Comparison of ENCODE assay signal across 21 cellular contexts in genomic region chr2:7017621-7018260, GRCh38.
DNase-seq lines count a peak whose midpoint lies in the region; ATAC-seq and TF ChIP-seq lines count a peak whose summit lies in the region.
"Had no signal": no experiment of that assay in that cellular context is flagged by ENCODE, and none has a peak within 500 bp of the region (broad histone marks: within the 10 kb centered on the region; RNA-seq: fewer than 3 reads in every experiment).

No MANE protein-coding gene starts in this region.

- H3K4me1 Mint-ChIP-seq in natural killer cell: peaks cover 15 to 17% of the 10 kb centered on the region in 2 donors

- H3K9me3 Mint-ChIP-seq in natural killer cell: no peaks in the 10 kb centered on the region
- H3K9me3 Mint-ChIP-seq: activated CD4-positive, alpha-beta memory T cell treated with anti-CD3 and anti-CD28 coated beads for 36 hours; stimulated activated effector memory CD8-positive, alpha-beta T cell treated with anti-CD3 and anti-CD28 coated beads, Interleukin-12 subunit alpha, Interleukin-12 subunit beta, amount 100 ng/mL, for 72 hours had no signal

- no peak overlapping the region for H2AFZ ChIP-seq in neuronal stem cell (ENCODE audit: low read length)

- intact Hi-C loops in right cardiac atrium (cut with DNase I) (no loop called here), cardiac septum (cut with DNase I) (no loop called here), natural killer cell (cut with micrococcal nuclease) (no loop called here)

- no peak overlapping the region for H3K4me2 ChIP-seq in neuronal stem cell (ENCODE audit: insufficient read depth, low read length, poor library complexity, severe bottlenecking)
- H3K4me2 ChIP-seq: smooth muscle cell had no signal

- H2BK120ac ChIP-seq in neuronal stem cell (ENCODE audit: low read depth, low read length): no peak overlapping the region

- TF ChIP-seq CTCF in natural killer cell (IDR thresholded peaks at IDR 0.05): no peak

- no peak overlapping the region for H2BK5ac ChIP-seq in neuronal stem cell (ENCODE audit: low read length)

- no peaks in the 10 kb centered on the region for H3K27me3 Mint-ChIP-seq in natural killer cell (ENCODE audit: low read depth in 2 of 2)
- H3K27me3 Mint-ChIP-seq: activated CD4-positive, alpha-beta memory T cell treated with anti-CD3 and anti-CD28 coated beads for 36 hours had no signal

- no peaks in the 10 kb centered on the region for H3K27me3 ChIP-seq in right cardiac atrium (ENCODE audit: control insufficient read depth, insufficient read depth)
- no peaks in the 10 kb centered on the region for H3K27me3 ChIP-seq in neuronal stem cell (ENCODE audit: control insufficient read depth in 3 of 3, insufficient read depth in 3 of 3, low read depth in 1 of 3, low read length in 3 of 3)
- H3K27me3 ChIP-seq: brain microvascular endothelial cell had no signal

- peaks cover 27 to 60% of the 10 kb centered on the region in 2 donors for H3K36me3 ChIP-seq in neuronal stem cell (replicated peaks in 1 of 2; ENCODE audit: control insufficient read depth in 2 of 2, insufficient read depth in 2 of 2, low read length in 2 of 2)
- H3K36me3 ChIP-seq: brain microvascular endothelial cell had no signal

- peak overlapping the region; percentile 13 for H3K27ac ChIP-seq in right cardiac atrium (ENCODE audit: low read length)
- H3K27ac ChIP-seq in neuronal stem cell (replicated peaks; ENCODE audit: low read length): no peak overlapping the region
- H3K27ac ChIP-seq: brain microvascular endothelial cell, C4-2B, coronary artery, lower lobe of right lung had no signal

- no peak overlapping the region for H2BK15ac ChIP-seq in neuronal stem cell (ENCODE audit: low read length)

- no peak overlapping the region for H3K18ac ChIP-seq in neuronal stem cell (ENCODE audit: low read length)

- no peaks in the 10 kb centered on the region for H3K36me3 Mint-ChIP-seq in natural killer cell

- no peak overlapping the region for H2AK5ac ChIP-seq in neuronal stem cell (ENCODE audit: low read depth, low read length)

- H3K4me3 Mint-ChIP-seq in natural killer cell: no peak overlapping the region
- H3K4me3 Mint-ChIP-seq: activated CD4-positive, alpha-beta memory T cell treated with anti-CD3 and anti-CD28 coated beads for 36 hours; stimulated activated effector memory CD8-positive, alpha-beta T cell treated with anti-CD3 and anti-CD28 coated beads, Interleukin-12 subunit alpha, Interleukin-12 subunit beta, amount 100 ng/mL, for 72 hours had no signal

- 66% methylated on average over 14 of the region's 14 CpGs for WGBS in right cardiac atrium
- WGBS in neuronal stem cell (ENCODE audit: extremely low coverage in 2 of 2, insufficient read length in 2 of 2, insufficient replicate concordance in 1 of 2), 2 donors: no CpG with 5 or more reads among the region's 14 CpGs

- no peak overlapping the region for H4K8ac ChIP-seq in neuronal stem cell (ENCODE audit: low read depth, low read length)

- DNase-seq in right cardiac atrium (no peak), cardiac septum (ENCODE audit: low spot score) (no peak), ecto neural progenitor cell (ENCODE audit: low spot score) (peak; percentile 47), neuronal stem cell (ENCODE audit: low spot score) (no peak), natural killer cell (no peak), HPDE6-E6E7 (ENCODE audit: extremely low spot score) (no peak), NCI-H2029 treated with DMSO at 0.1 percent for 48 hours (lab: John Stamatoyannopoulos, UW) (no peak)
- DNase-seq: activated CD4-positive, alpha-beta memory T cell treated with anti-CD3 and anti-CD28 coated beads for 36 hours; activated CD4-positive, CD25-positive, alpha-beta regulatory T cell; brain microvascular endothelial cell; Calu3; EL; lower lobe of right lung; NCI-H2171 treated with DMSO at 0.1 percent for 48 hours; NCI-H524 treated with DMSO at 0.1 percent for 48 hours; SHP77 treated with DMSO at 0.1 percent for 48 hours had no signal

- peak overlapping the region; percentile 9 for H3K14ac ChIP-seq in neuronal stem cell (ENCODE audit: low read length)

- H3K27ac Mint-ChIP-seq in natural killer cell: no peak overlapping the region
- H3K27ac Mint-ChIP-seq: activated CD4-positive, alpha-beta memory T cell treated with anti-CD3 and anti-CD28 coated beads for 36 hours; stimulated activated effector memory CD8-positive, alpha-beta T cell treated with anti-CD3 and anti-CD28 coated beads, Interleukin-12 subunit alpha, Interleukin-12 subunit beta, amount 100 ng/mL, for 72 hours had no signal

- H3K4me3 ChIP-seq in right cardiac atrium (ENCODE audit: low read length): no peak overlapping the region
- H3K4me3 ChIP-seq in neuronal stem cell (ENCODE audit: low read length in 2 of 2): peak overlapping the region in 1 of 2 donors; percentile 59
- H3K4me3 ChIP-seq: coronary artery, lower lobe of right lung, smooth muscle cell had no signal

- no peak overlapping the region for H3K9ac ChIP-seq in neuronal stem cell (ENCODE audit: low read depth, low read length, poor library complexity)

- no peaks in the 10 kb centered on the region for H3K79me1 ChIP-seq in neuronal stem cell (ENCODE audit: low read depth, low read length)

- H3K4ac ChIP-seq in neuronal stem cell (ENCODE audit: low read length): no peak overlapping the region

- H4K91ac ChIP-seq in neuronal stem cell (ENCODE audit: low read depth, low read length, poor library complexity): no peak overlapping the region

- no peak overlapping the region for H2BK12ac ChIP-seq in neuronal stem cell (ENCODE audit: low read length)

- H3K9me3 ChIP-seq in right cardiac atrium (ENCODE audit: control insufficient read depth, low read length) (no peaks in the 10 kb centered on the region), neuronal stem cell (replicated peaks in 1 of 2; ENCODE audit: control insufficient read depth in 2 of 2, insufficient read depth in 1 of 2, low read depth in 1 of 2, low read length in 2 of 2) (no peaks in the 10 kb centered on the region)
- H3K9me3 ChIP-seq: lower lobe of right lung had no signal

- peaks cover 18% of the 10 kb centered on the region for H3K4me1 ChIP-seq in right cardiac atrium (ENCODE audit: control insufficient read depth, insufficient read depth, low read length)
- H3K4me1 ChIP-seq in neuronal stem cell (ENCODE audit: control insufficient read depth in 2 of 2, insufficient read depth in 1 of 2, low read depth in 1 of 2, low read length in 2 of 2): peaks cover 9 to 14% of the 10 kb centered on the region in 2 donors
- H3K4me1 ChIP-seq: lower lobe of right lung had no signal

- peak overlapping the region; percentile 44 for H3K23ac ChIP-seq in neuronal stem cell (ENCODE audit: low read depth, low read length, poor library complexity)

- ATAC-seq in right cardiac atrium: peak in 1 of 2 donors; percentile 12
- ATAC-seq in natural killer cell: no peak
- ATAC-seq in GM21528 (IDR thresholded peaks at IDR 0.05; ENCODE audit: low FRiP score, unreplicated experiment): no peak
- ATAC-seq: lower lobe of right lung; stimulated activated effector memory CD8-positive, alpha-beta T cell treated with anti-CD3 and anti-CD28 coated beads, Interleukin-12 subunit alpha, Interleukin-12 subunit beta, amount 100 ng/mL, for 72 hours had no signal
